In the genomic region with DNA sequence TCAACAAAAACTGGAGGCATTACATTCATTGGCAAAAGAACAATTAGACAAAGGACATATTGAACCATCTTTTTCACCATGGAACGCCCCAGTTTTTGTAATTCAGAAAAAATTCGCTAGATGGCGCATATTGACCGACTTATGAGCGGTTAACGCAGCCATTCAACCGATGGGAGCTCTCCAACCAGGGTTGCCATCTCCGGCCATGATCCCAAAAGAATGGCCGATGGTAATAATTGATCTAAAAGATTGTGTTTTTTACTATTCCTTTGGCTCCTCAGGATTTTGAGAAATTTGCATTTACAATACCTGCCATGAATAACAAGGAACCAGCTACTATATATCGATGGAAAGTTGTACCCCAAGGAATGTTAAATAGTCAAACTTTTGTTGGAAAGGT, we compare ENCODE assay signal across 8 cellular contexts. TPM values are rescaled to one million over a fixed set of nuclear protein-coding genes. Genes with fewer than 3 reads are reported as not detected.
DNase-seq lines count a peak whose midpoint lies in the region; ATAC-seq, FAIRE-seq and TF ChIP-seq lines count a peak whose summit lies in the region.

No MANE protein-coding gene starts in this region.

- no peaks in the 10 kb centered on the region for H3K79me1 ChIP-seq in mesendoderm (ENCODE audit: low read length)

- no peak overlapping the region for H3K4ac ChIP-seq in mesendoderm (ENCODE audit: low read depth, low read length)

- H3K9ac ChIP-seq in endocrine pancreas (ENCODE audit: control insufficient read depth, insufficient read depth, low read length), result no peak overlapping the region
- H3K9ac ChIP-seq in mesendoderm (ENCODE audit: low read length), result no peak overlapping the region

- no peaks in the 10 kb centered on the region for H3K9me3 ChIP-seq in endocrine pancreas (ENCODE audit: control insufficient read depth, low read length)

- no peak overlapping the region for H2BK5ac ChIP-seq in mesendoderm (ENCODE audit: low read length)

- TF ChIP-seq POLR2A in GM12891 (IDR thresholded peaks at IDR 0.05; ENCODE audit: low read depth, low read length), result no peak

- no peaks in the 10 kb centered on the region for H3K27me3 ChIP-seq in endocrine pancreas (ENCODE audit: control insufficient read depth, insufficient read depth, low read length)
- H3K27me3 ChIP-seq in mesendoderm (ENCODE audit: insufficient read depth, low read length, poor library complexity), result peaks cover 5% of the 10 kb centered on the region

- WGBS in mesendoderm (ENCODE audit: extremely low coverage, insufficient coverage, low lambda C conversion rate), result no CpG with 5 or more reads among the region's 10 CpGs

- no peak overlapping the region for H4K8ac ChIP-seq in mesendoderm (ENCODE audit: low read depth, low read length)

- H3K27ac ChIP-seq in mesendoderm (ENCODE audit: low read depth, low read length), result no peak overlapping the region

- H2AK5ac ChIP-seq in mesendoderm (ENCODE audit: low read length), result no peak overlapping the region

- no peaks in the 10 kb centered on the region for H3K79me2 ChIP-seq in mesendoderm (ENCODE audit: control insufficient read depth, insufficient read depth, low read length)

- no peak overlapping the region for H4K5ac ChIP-seq in mesendoderm (ENCODE audit: low read length)

- no peak overlapping the region for H2BK120ac ChIP-seq in mesendoderm (ENCODE audit: low read depth, low read length)

- H3K4me1 ChIP-seq in endocrine pancreas (ENCODE audit: control insufficient read depth, insufficient read depth, low read length) (no peaks in the 10 kb centered on the region), mesendoderm (ENCODE audit: control insufficient read depth, low read depth, low read length) (peaks cover 4% of the 10 kb centered on the region)

- no peak overlapping the region for H3K23ac ChIP-seq in mesendoderm (ENCODE audit: low read length)

- no peak overlapping the region for H2BK15ac ChIP-seq in mesendoderm (replicated peaks; ENCODE audit: low read depth)

- H3K18ac ChIP-seq in mesendoderm (ENCODE audit: low read length), result no peak overlapping the region

- peak; percentile 85 for DNase-seq in AG08396 (ENCODE audit: low spot score)
- DNase-seq in GM12891 (ENCODE audit: insufficient read length, low spot score), result no peak
- peak; percentile 85 for DNase-seq in NCI-H345 (lab: John Stamatoyannopoulos, UW)
- DNase-seq in activated CD4-positive, alpha-beta T cell treated with anti-CD3 and anti-CD28 coated beads, Interleukin-2, amount 50 U/mL, for 48 hours, result peak; percentile 37 to 66
- DNase-seq in mesendoderm, result peak; percentile 80
- DNase-seq in stromal cell of bone marrow (ENCODE audit: low read depth), result peak; percentile 57

- H3K56ac ChIP-seq in mesendoderm (ENCODE audit: low read length), result no peak overlapping the region

- no peak for ATAC-seq in GM18870 (IDR thresholded peaks at IDR 0.05; ENCODE audit: unreplicated experiment)

- H3K4me2 ChIP-seq in mesendoderm (ENCODE audit: low read length), result no peak overlapping the region

- H3K4me3 ChIP-seq in endocrine pancreas (ENCODE audit: control insufficient read depth, insufficient read depth, low read length) (peak overlapping the region; percentile 66), mesendoderm (ENCODE audit: low read length) (no peak overlapping the region)

- H3K36me3 ChIP-seq in endocrine pancreas (ENCODE audit: control insufficient read depth, insufficient read depth, low read length) (no peaks in the 10 kb centered on the region), mesendoderm (ENCODE audit: control insufficient read depth, insufficient read depth, low read length) (no peaks in the 10 kb centered on the region)

- FAIRE-seq in GM12891 (lab: Jason Lieb, UNC), result peak; percentile 84

TF ChIP-seq in GM12891, 5 proteins besides CTCF, POLR2A, EP300 and RAD21:
- TF ChIP-seq SPI1 (IDR thresholded peaks at IDR 0.05; ENCODE audit: low read depth, low read length) (no peak), POLR2AphosphoS5 (IDR thresholded peaks at IDR 0.05; ENCODE audit: low read depth, low read length) (no peak), POU2F2 (IDR thresholded peaks at IDR 0.05; ENCODE audit: low read depth, low read length) (no peak), PAX5 (IDR thresholded peaks at IDR 0.05; ENCODE audit: insufficient read depth, low read length, severe bottlenecking) (no peak), TAF1 (IDR thresholded peaks at IDR 0.05; ENCODE audit: low read depth, low read length) (no peak)

RNA-seq across cellular contexts. Expression of gene ALOX15B, which starts 21.4 kb away (rescaled TPM):
- polyA plus RNA-seq in GM12891 (2012; ENCODE audit: low read depth, missing spikeins), result 0.10 TPM
- polyA plus RNA-seq in mesendoderm (2013, experiment 1 of 2), result 0.03 TPM
- polyA plus RNA-seq in mesendoderm (2013, experiment 2 of 2), result 0.07 TPM

RNA-seq across cellular contexts. Expression of gene ALOX12B, which starts 27.2 kb away (rescaled TPM):
- polyA plus RNA-seq in GM12891 (2012; ENCODE audit: low read depth, missing spikeins), result 0.12 TPM
- polyA plus RNA-seq in mesendoderm (2013, experiment 1 of 2), result 0.01 TPM
- 0.04 TPM for polyA plus RNA-seq in mesendoderm (2013, experiment 2 of 2)

RNA-seq across cellular contexts. Expression of gene GUCY2D, which starts 57.9 kb away (rescaled TPM):
- polyA plus RNA-seq in GM12891 (2012; ENCODE audit: low read depth, missing spikeins), result not detected
- polyA plus RNA-seq in mesendoderm (2013, experiment 1 of 2), result not detected
- not detected for polyA plus RNA-seq in mesendoderm (2013, experiment 2 of 2)

RNA-seq across cellular contexts. Expression of gene ALOXE3, which starts 58.0 kb away (rescaled TPM):
- polyA plus RNA-seq in GM12891 (2012; ENCODE audit: low read depth, missing spikeins), result not detected
- 0.06 TPM for polyA plus RNA-seq in mesendoderm (2013, experiment 1 of 2)
- 0.04 TPM for polyA plus RNA-seq in mesendoderm (2013, experiment 2 of 2)
